In the genomic region with DNA sequence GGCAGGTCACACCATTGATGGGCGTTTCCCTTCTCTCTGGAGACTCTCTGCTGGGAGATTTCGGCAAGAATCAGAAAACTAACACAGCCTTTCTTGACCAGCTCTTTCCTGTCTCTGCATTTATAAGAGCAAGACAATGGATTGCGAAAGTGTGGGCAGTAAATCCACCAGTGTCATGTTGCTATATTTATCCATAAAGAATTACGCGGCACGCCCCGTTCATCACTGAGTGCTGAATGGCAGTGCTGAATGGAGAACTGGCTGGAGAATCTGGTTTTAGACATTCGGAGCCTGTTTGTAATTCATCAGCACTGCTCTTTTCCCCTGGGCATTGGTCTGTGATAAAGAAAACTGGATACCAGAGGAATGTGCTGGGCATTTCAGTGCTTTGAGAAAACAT, we compare ENCODE assay signal across 11 cellular contexts. TPM values are rescaled to one million over a fixed set of nuclear protein-coding genes. Genes with fewer than 3 reads are reported as not detected.
DNase-seq lines count a peak whose midpoint lies in the region; ATAC-seq and TF ChIP-seq lines count a peak whose summit lies in the region.
"Had no signal": no experiment of that assay in that cellular context is flagged by ENCODE, and none has a peak within 500 bp of the region (broad histone marks: within the 10 kb centered on the region; RNA-seq: fewer than 3 reads in every experiment).

No MANE protein-coding gene starts in this region.

- 11 to 38% methylated on average over 4 to 8 of the region's 8 CpGs for WGBS in transverse colon (ENCODE audit: low coverage in 1 of 2), 2 donors

- ATAC-seq in Right ventricle myocardium superior (ENCODE audit: poor library complexity) (peak; percentile 70), omental fat pad (ENCODE audit: low FRiP score) (no peak), HG02870 (IDR thresholded peaks at IDR 0.05; ENCODE audit: unreplicated experiment) (no peak)

- TF ChIP-seq CTCF in transverse colon (IDR thresholded peaks at IDR 0.05): no peak
- no peak for TF ChIP-seq CTCF in omental fat pad (IDR thresholded peaks at IDR 0.05)

- no peaks in the 10 kb centered on the region for H3K36me3 ChIP-seq in transverse colon
- H3K36me3 ChIP-seq: tibial nerve had no signal

- H3K27me3 ChIP-seq in transverse colon: peaks cover 38% of the 10 kb centered on the region

- DNase-seq in NCI-H1417 (lab: John Stamatoyannopoulos, UW) (peak in 2 of 3 experiments; percentile 28 to 34), NCI-H1417 treated with DMSO at 0.1 percent for 48 hours (lab: John Stamatoyannopoulos, UW) (no peak), SKM-1 treated with dmso at 0.1 percent for 144 hours (lab: John Stamatoyannopoulos, UW; ENCODE audit: unreplicated experiment) (peak; percentile 35), Right ventricle myocardium superior (peak; percentile 61), transverse colon (peak; percentile 64), omental fat pad (ENCODE audit: low spot score) (no peak)
- DNase-seq in effector CD8-positive, alpha-beta T cell (lab: John Stamatoyannopoulos, UW): no peak

- intact Hi-C loops in Right ventricle myocardium superior (cut with DNase I) (loop anchor here (5.0 kb wide), 3 partner anchors 160 to 320 kb away; no protein-coding TSS in a partner anchor), transverse colon (cut with DNase I; ENCODE audit: low total_unique reads) (loop anchor here (1.0 to 5.0 kb wide), 4 partner anchors 70 to 325 kb away; no protein-coding TSS in a partner anchor)

- peak overlapping the region; percentile 23 to 65 (median 57) for H3K27ac ChIP-seq in transverse colon
- H3K27ac ChIP-seq: 22Rv1, tibial nerve had no signal

- H3K9me3 ChIP-seq in transverse colon: no peaks in the 10 kb centered on the region
- H3K9me3 ChIP-seq: tibial nerve had no signal

- in situ Hi-C loops in transverse colon (cut with MboI; ENCODE audit: low pct_ligation_motif_present in 1 of 4, low pct_unique_long_range_greater_than_20kb in 1 of 4, low sequenced_read_pairs in 3 of 4): loop anchor here (5.0 to 25.0 kb wide), 5 partner anchors 185 to 322 kb away; no protein-coding TSS in a partner anchor

- H3K4me3 ChIP-seq in transverse colon: no peak overlapping the region
- H3K4me3 ChIP-seq: GM12878, tibial nerve had no signal

- no peak for TF ChIP-seq POLR2A in transverse colon (IDR thresholded peaks at IDR 0.05)

- TF ChIP-seq EP300 in transverse colon (IDR thresholded peaks at IDR 0.05; ENCODE audit: low read depth): no peak

- peaks cover 4 to 49% (median 38%) of the 10 kb centered on the region in 4 donors for H3K4me1 ChIP-seq in transverse colon

RNA-seq across cellular contexts. Expression of gene CEMIP, which starts 2.0 kb away (rescaled TPM):
- total RNA-seq in Right ventricle myocardium superior (not detected), transverse colon (under 1 TPM in 2 of 4 donors, not detected in 2; 0.27 to 0.32 TPM), omental fat pad (1 to 10 TPM in 2 of 4 donors, under 1 TPM in 1, not detected in 1; 0.19 to 9.5 (median 1.2) TPM)

Comparison
In these comparisons a context has a peak if more than half of its experiments do, and no peak if none do; other contexts are left out.
1. DNase-seq: peak in NCI-H1417 (2 of 3), SKM-1 treated with dmso at 0.1 percent for 144 hours (single experiment), Right ventricle myocardium superior (single experiment) and transverse colon (single experiment); none in NCI-H1417 treated with DMSO at 0.1 percent for 48 hours (single experiment), omental fat pad (single experiment) and effector CD8-positive, alpha-beta T cell (single experiment).